ENCODE assay signal across 30 cellular contexts in genomic region chr15:89652666-89653065, GRCh38. TPM values are rescaled to one million over a fixed set of nuclear protein-coding genes. Genes with fewer than 3 reads are reported as not detected.
"Had no signal": no experiment of that assay in that cellular context is flagged by ENCODE, and none has a peak within 500 bp of the region (broad histone marks: within the 10 kb centered on the region; RNA-seq: fewer than 3 reads in every experiment).

No MANE protein-coding gene starts in this region.

- H3K27ac ChIP-seq: colonic mucosa, gastrocnemius medialis, left ventricle myocardium inferior, parathyroid adenoma, psoas muscle, right atrium auricular region, spleen, thyroid gland had no signal

- DNase-seq: activated B cell treated with CpG ODN at 0.5 μM for 24 hours; activated CD4-positive, alpha-beta T cell treated with anti-CD3 and anti-CD28 coated beads, Interleukin-2, amount 50 U/mL, for 1 hour; activated CD8-positive, alpha-beta T cell treated with anti-CD3 and anti-CD28 coated beads for 36 hours; activated naive CD4-positive, alpha-beta T cell; activated T-cell treated with anti-CD3 and anti-CD28 coated beads, Interleukin-2, amount 50 U/mL, for 4 hours; anterior cingulate cortex; cerebellar nuclear complex; colonic mucosa; effector memory CD4-positive, alpha-beta T cell; erythroblast; gastrocnemius medialis; glutamatergic neuron; islet precursor cell; left ventricle myocardium inferior; nephron progenitor cell; nucleus accumbens; psoas muscle; spleen; stimulated activated CD4-positive, alpha-beta T cell treated with anti-CD3 and anti-CD28 coated beads, Interleukin-4, amount 100 ng/mL, for 1 hour; stimulated activated naive CD8-positive, alpha-beta T cell treated with anti-CD3 and anti-CD28 coated beads, Interleukin-15, amount 100 ng/mL, for 72 hours; substantia nigra; T-helper 1 cell; thyroid gland had no signal

- H3K9ac ChIP-seq: parathyroid adenoma had no signal

- ATAC-seq: activated CD8-positive, alpha-beta T cell treated with anti-CD3 and anti-CD28 coated beads for 36 hours; activated naive CD4-positive, alpha-beta T cell treated with anti-CD3 and anti-CD28 coated beads, Interleukin-2, amount 50 U/mL, for 72 hours; activated T-cell treated with anti-CD3 and anti-CD28 coated beads, Interleukin-2, amount 50 U/mL, for 4 hours; activated T-helper 17 cell treated with anti-CD3 and anti-CD28 coated beads, Interleukin-2, amount 50 U/mL, for 72 hours; gastrocnemius medialis; psoas muscle; stimulated activated effector memory CD8-positive, alpha-beta T cell treated with anti-CD3 and anti-CD28 coated beads, Interleukin-12 subunit alpha, Interleukin-12 subunit beta, amount 100 ng/mL, for 72 hours; stimulated activated naive CD8-positive, alpha-beta T cell treated with anti-CD3 and anti-CD28 coated beads, Interleukin-15, amount 100 ng/mL, for 72 hours had no signal

- H3K4me1 ChIP-seq: parathyroid adenoma, psoas muscle had no signal

- H3K4me3 ChIP-seq: colonic mucosa, gastrocnemius medialis, left ventricle myocardium inferior, lung, psoas muscle, right atrium auricular region, spleen, thyroid gland had no signal

- H3K9me3 ChIP-seq: colonic mucosa, gastrocnemius medialis, left ventricle myocardium inferior, psoas muscle, right atrium auricular region, spleen, thyroid gland had no signal

- H2AFZ ChIP-seq: parathyroid adenoma had no signal

- H3K27me3 ChIP-seq: right atrium auricular region, thyroid gland had no signal

- H3K79me2 ChIP-seq: parathyroid adenoma had no signal

- H3K36me3 ChIP-seq: colonic mucosa, gastrocnemius medialis, left ventricle myocardium inferior, right atrium auricular region, spleen, thyroid gland had no signal

RNA-seq across cellular contexts. Expression of gene PLIN1, which starts 26.5 kb away (rescaled TPM):
- total RNA-seq: dermis microvascular lymphatic vessel endothelial cell had no signal

RNA-seq across cellular contexts. Expression of gene WDR93, which starts 37.9 kb away (rescaled TPM):
- total RNA-seq: activated CD8-positive, alpha-beta T cell treated with anti-CD3 and anti-CD28 coated beads for 36 hours; activated naive CD4-positive, alpha-beta T cell treated with anti-CD3 and anti-CD28 coated beads, Interleukin-2, amount 50 U/mL, for 72 hours; activated T-cell treated with anti-CD3 and anti-CD28 coated beads, Interleukin-2, amount 50 U/mL, for 4 hours; dermis microvascular lymphatic vessel endothelial cell; gastrocnemius medialis; left ventricle myocardium inferior; psoas muscle; spleen had no signal
